8 cellular contexts compared by ENCODE assay signal in genomic region chr1:198157847-198158765, GRCh38. TPM values are rescaled to one million over a fixed set of nuclear protein-coding genes. Genes with fewer than 3 reads are reported as not detected.
DNase-seq lines count a peak whose midpoint lies in the region; ATAC-seq, FAIRE-seq and TF ChIP-seq lines count a peak whose summit lies in the region.

No MANE protein-coding gene starts in this region.

- H3K9ac ChIP-seq in muscle layer of colon (ENCODE audit: low read length), result peak overlapping the region; percentile 94

- WGBS in ectodermal cell, 2 experiments, result 18 to 24% methylated on average over 14 to 17 of the region's 17 CpGs

- TF ChIP-seq CTCF in BJ (IDR thresholded peaks at IDR 0.05; ENCODE audit: insufficient read depth, low read depth, low read length), result no peak

- H3K27ac ChIP-seq in ectodermal cell (ENCODE audit: insufficient read depth, low read depth, low read length, poor library complexity, severe bottlenecking) (peak overlapping the region; percentile 51), muscle layer of colon (ENCODE audit: low read depth, low read length) (peak overlapping the region; percentile 96)

- peak; percentile 55 for FAIRE-seq in GM19239 (lab: Jason Lieb, UNC)

- H3K36me3 ChIP-seq in BJ (ENCODE audit: control insufficient read depth, insufficient read depth, low read length), result no peaks in the 10 kb centered on the region
- no peaks in the 10 kb centered on the region for H3K36me3 ChIP-seq in ectodermal cell (ENCODE audit: control insufficient read depth, insufficient read depth, low read length)
- no peaks in the 10 kb centered on the region for H3K36me3 ChIP-seq in muscle layer of colon (ENCODE audit: insufficient read depth, low read length)

- H3K27me3 ChIP-seq in BJ (ENCODE audit: control insufficient read depth, insufficient read depth, low read length), result no peaks in the 10 kb centered on the region
- H3K27me3 ChIP-seq in ectodermal cell (ENCODE audit: control insufficient read depth, insufficient read depth, low read length, poor library complexity, severe bottlenecking), result no peaks in the 10 kb centered on the region
- no peaks in the 10 kb centered on the region for H3K27me3 ChIP-seq in muscle layer of colon (ENCODE audit: control insufficient read depth in 1 of 2, insufficient read depth in 2 of 2, low read length in 2 of 2)

- CTCF ChIA-PET in BJ (lab: Yijun Ruan, JAX), result interaction anchor here (0.5 to 1.3 kb wide), 8 partner anchors 34 to 528 kb away, joined by 3 to 4 read pairs (median 4); no protein-coding TSS in a partner anchor

- ATAC-seq in GM21717 (IDR thresholded peaks at IDR 0.05; ENCODE audit: unreplicated experiment) (no peak), HG02571 (IDR thresholded peaks at IDR 0.05; ENCODE audit: unreplicated experiment) (no peak)

- peaks cover 7% of the 10 kb centered on the region for H3K4me1 ChIP-seq in ectodermal cell (ENCODE audit: control insufficient read depth, insufficient read depth, low read length)
- H3K4me1 ChIP-seq in muscle layer of colon (ENCODE audit: insufficient read depth, low read length), result peaks cover 31% of the 10 kb centered on the region

- POLR2A ChIA-PET in BJ (lab: Charles Lee), result interaction anchor here (1.3 to 1.4 kb wide), 2 partner anchors 56 to 514 kb away, joined by 3 to 4 read pairs; no protein-coding TSS in a partner anchor

- H3K9me3 ChIP-seq in ectodermal cell (ENCODE audit: control insufficient read depth, low read length) (no peaks in the 10 kb centered on the region), muscle layer of colon (ENCODE audit: low read length) (no peaks in the 10 kb centered on the region)

- H3K4me3 ChIP-seq in BJ (ENCODE audit: low read depth, low read length), result peak overlapping the region; percentile 56
- peak overlapping the region; percentile 77 for H3K4me3 ChIP-seq in ectodermal cell (ENCODE audit: insufficient read depth, low read depth, low read length)
- peak overlapping the region; percentile 71 to 87 for H3K4me3 ChIP-seq in muscle layer of colon (ENCODE audit: low read depth in 1 of 2, low read length in 2 of 2)

- DNase-seq in BJ (ENCODE audit: low read depth), result no peak
- no peak for DNase-seq in GM19239 (ENCODE audit: insufficient read length, low spot score)
- DNase-seq in SIG-M5 (lab: John Stamatoyannopoulos, UW), result peak; percentile 29
- DNase-seq in T1000 (lab: John Stamatoyannopoulos, UW), result no peak

RNA-seq across cellular contexts. Expression of gene NEK7, which starts 1.3 kb away (rescaled TPM):
- 428 and 674 TPM in 2 replicates for polyA plus RNA-seq in BJ (2011; rRNA removed)
- 254 and 271 TPM in 2 replicates for polyA minus RNA-seq in BJ (2011; rRNA and poly(A)+ RNA removed)
- 16.8 TPM for polyA plus RNA-seq in ectodermal cell (2013, experiment 1 of 4)
- 16.3 TPM for polyA plus RNA-seq in ectodermal cell (2013, experiment 2 of 4)
- polyA plus RNA-seq in ectodermal cell (2013, experiment 3 of 4), result 16.7 TPM
- polyA plus RNA-seq in ectodermal cell (2013, experiment 4 of 4), result 18.6 TPM
